Comparison of ENCODE assay signal across 1 cellular context in the genomic region with DNA sequence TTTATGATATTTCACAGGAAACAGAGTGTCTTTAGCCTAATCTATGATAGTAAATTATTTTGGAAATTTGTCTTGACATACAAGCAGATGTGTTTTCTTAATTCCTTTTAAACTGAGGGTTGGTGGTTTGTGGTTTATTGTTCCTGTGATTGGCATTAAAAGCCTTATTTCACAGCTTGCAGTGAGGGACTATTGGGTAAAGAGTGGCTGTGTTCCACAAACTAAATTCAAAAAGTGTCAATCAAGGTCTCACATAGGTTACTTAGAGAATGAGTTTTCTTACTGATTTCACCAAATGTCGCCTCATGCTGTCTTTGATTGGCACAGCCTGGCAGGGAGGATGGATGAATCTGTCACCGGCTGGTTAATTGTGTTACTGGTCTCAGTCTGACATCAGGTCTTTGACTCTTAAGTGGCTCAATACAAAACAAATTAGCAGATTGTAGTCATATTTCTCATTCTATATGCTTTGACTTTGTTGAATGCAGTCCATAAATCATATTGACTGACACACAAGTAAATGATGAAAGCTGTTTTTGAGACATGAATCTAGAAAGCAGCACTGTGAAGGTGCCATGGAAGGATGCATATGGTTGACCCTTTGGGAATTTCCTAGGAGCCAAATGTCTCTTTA.
TF ChIP-seq lines count a peak whose summit lies in the region.

No MANE protein-coding gene starts in this region.

TF ChIP-seq in SK-N-SH, 30 proteins besides CTCF, POLR2A, EP300 and RAD21 (continued from another document):
- TF ChIP-seq, protein P1, sequence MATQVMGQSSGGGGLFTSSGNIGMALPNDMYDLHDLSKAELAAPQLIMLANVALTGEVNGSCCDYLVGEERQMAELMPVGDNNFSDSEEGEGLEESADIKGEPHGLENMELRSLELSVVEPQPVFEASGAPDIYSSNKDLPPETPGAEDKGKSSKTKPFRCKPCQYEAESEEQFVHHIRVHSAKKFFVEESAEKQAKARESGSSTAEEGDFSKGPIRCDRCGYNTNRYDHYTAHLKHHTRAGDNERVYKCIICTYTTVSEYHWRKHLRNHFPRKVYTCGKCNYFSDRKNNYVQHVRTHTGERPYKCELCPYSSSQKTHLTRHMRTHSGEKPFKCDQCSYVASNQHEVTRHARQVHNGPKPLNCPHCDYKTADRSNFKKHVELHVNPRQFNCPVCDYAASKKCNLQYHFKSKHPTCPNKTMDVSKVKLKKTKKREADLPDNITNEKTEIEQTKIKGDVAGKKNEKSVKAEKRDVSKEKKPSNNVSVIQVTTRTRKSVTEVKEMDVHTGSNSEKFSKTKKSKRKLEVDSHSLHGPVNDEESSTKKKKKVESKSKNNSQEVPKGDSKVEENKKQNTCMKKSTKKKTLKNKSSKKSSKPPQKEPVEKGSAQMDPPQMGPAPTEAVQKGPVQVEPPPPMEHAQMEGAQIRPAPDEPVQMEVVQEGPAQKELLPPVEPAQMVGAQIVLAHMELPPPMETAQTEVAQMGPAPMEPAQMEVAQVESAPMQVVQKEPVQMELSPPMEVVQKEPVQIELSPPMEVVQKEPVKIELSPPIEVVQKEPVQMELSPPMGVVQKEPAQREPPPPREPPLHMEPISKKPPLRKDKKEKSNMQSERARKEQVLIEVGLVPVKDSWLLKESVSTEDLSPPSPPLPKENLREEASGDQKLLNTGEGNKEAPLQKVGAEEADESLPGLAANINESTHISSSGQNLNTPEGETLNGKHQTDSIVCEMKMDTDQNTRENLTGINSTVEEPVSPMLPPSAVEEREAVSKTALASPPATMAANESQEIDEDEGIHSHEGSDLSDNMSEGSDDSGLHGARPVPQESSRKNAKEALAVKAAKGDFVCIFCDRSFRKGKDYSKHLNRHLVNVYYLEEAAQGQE (IDR thresholded peaks at IDR 0.05; ENCODE audit: low read depth, low read length): no peak
- TF ChIP-seq RXRA (IDR thresholded peaks at IDR 0.05; ENCODE audit: borderline replicate concordance, low read depth): no peak
